ENCODE assay signal across 1 cellular context in genomic region chr5:158553195-158553945, GRCh38.
TF ChIP-seq lines count a peak whose summit lies in the region.

No MANE protein-coding gene starts in this region.

TF ChIP-seq in SK-N-SH treated with all-trans-retinoic acid at 6 μM for 48 hours, 23 proteins besides CTCF, POLR2A, EP300 and RAD21 (continued from another document):
- TF ChIP-seq OSR1 (CRISPR knock-in tag; IDR thresholded peaks at IDR 0.05) (no peak), CREB5 (CRISPR knock-in tag; IDR thresholded peaks at IDR 0.05; ENCODE audit: low read depth) (no peak), TSHZ2 (CRISPR knock-in tag; IDR thresholded peaks at IDR 0.05) (no peak), BACH2 (CRISPR knock-in tag; IDR thresholded peaks at IDR 0.05; ENCODE audit: borderline replicate concordance) (no peak), PPARA (CRISPR knock-in tag; IDR thresholded peaks at IDR 0.05; ENCODE audit: borderline replicate concordance) (no peak), POU6F1 (CRISPR knock-in tag; IDR thresholded peaks at IDR 0.05; ENCODE audit: borderline replicate concordance, low read depth) (no peak), ZNF565 (CRISPR knock-in tag; conservative IDR thresholded peaks at IDR 0.05; ENCODE audit: low read depth) (no peak), SNAI2 (CRISPR knock-in tag; IDR thresholded peaks at IDR 0.05) (no peak), ZNF70 (CRISPR knock-in tag; IDR thresholded peaks at IDR 0.05) (no peak)
- TF ChIP-seq, protein P1, sequence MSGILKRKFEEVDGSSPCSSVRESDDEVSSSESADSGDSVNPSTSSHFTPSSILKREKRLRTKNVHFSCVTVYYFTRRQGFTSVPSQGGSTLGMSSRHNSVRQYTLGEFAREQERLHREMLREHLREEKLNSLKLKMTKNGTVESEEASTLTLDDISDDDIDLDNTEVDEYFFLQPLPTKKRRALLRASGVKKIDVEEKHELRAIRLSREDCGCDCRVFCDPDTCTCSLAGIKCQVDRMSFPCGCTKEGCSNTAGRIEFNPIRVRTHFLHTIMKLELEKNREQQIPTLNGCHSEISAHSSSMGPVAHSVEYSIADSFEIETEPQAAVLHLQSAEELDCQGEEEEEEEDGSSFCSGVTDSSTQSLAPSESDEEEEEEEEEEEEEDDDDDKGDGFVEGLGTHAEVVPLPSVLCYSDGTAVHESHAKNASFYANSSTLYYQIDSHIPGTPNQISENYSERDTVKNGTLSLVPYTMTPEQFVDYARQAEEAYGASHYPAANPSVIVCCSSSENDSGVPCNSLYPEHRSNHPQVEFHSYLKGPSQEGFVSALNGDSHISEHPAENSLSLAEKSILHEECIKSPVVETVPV (CRISPR knock-in tag; IDR thresholded peaks at IDR 0.05), result no peak
